Comparison of ENCODE assay signal across 21 cellular contexts in the genomic region with DNA sequence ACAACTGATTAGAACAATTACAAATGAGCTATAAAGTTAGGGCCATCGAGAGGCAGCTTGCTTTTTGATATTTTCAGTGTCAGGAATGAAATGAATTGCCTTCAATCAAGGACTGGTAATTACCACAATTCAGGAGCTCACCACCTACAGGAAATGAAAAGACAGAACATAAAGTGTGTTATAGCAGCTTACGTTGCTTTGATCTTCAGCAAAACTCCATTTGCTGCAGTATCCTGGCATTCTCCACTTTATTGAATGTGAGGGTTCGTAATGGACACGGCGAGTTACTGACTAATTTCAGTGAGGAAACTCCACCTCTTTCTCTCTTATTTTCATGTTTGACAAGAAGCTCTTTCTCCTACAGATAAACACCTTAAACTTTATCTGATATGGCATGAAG.
DNase-seq lines count a peak whose midpoint lies in the region; ATAC-seq, FAIRE-seq and TF ChIP-seq lines count a peak whose summit lies in the region.
"Had no signal": no experiment of that assay in that cellular context is flagged by ENCODE, and none has a peak within 500 bp of the region (broad histone marks: within the 10 kb centered on the region; RNA-seq: fewer than 3 reads in every experiment).

No MANE protein-coding gene starts in this region.

- intact Hi-C loops in activated CD4-positive, alpha-beta T cell treated with anti-CD3 and anti-CD28 coated beads for 36 hours (cut with DNase I, micrococcal nuclease), result no loop called here
- intact Hi-C loops in activated CD4-positive, alpha-beta memory T cell treated with anti-CD3 and anti-CD28 coated beads for 36 hours (cut with micrococcal nuclease), result no loop called here

- no peaks in the 10 kb centered on the region for H3K36me3 ChIP-seq in HEK293 (ENCODE audit: control insufficient read depth in 2 of 2, insufficient read depth in 1 of 2, low read length in 2 of 2)
- H3K36me3 ChIP-seq: neutrophil, right atrium auricular region, vagina had no signal

- H3K4me3 ChIP-seq in HEK293 (ENCODE audit: low read depth, low read length), result no peak overlapping the region
- H3K4me3 ChIP-seq: right atrium auricular region had no signal

- no peak for TF ChIP-seq CTCF in HEK293 (tag by site-specific recombination; IDR thresholded peaks at IDR 0.05)
- no peak for TF ChIP-seq CTCF in mesothelial cell of epicardium (IDR thresholded peaks at IDR 0.05; ENCODE audit: unreplicated experiment)

- H3K36me3 Mint-ChIP-seq in activated CD4-positive, alpha-beta T cell treated with anti-CD3 and anti-CD28 coated beads for 36 hours (ENCODE audit: low read depth), result no peaks in the 10 kb centered on the region
- H3K36me3 Mint-ChIP-seq in T-helper 2 cell treated with Interferon-gamma antibody and Interleukin-4, amounts not matched to agents 5 μg/mL and 100 μg/mL, for 36 hours (ENCODE audit: low read depth), result no peaks in the 10 kb centered on the region
- peaks cover 3% of the 10 kb centered on the region for H3K36me3 Mint-ChIP-seq in mesothelial cell of epicardium
- no peaks in the 10 kb centered on the region for H3K36me3 Mint-ChIP-seq in activated CD4-positive, alpha-beta memory T cell treated with anti-CD3 and anti-CD28 coated beads for 36 hours
- H3K36me3 Mint-ChIP-seq: CD8-positive, alpha-beta memory T cell had no signal

- peak; percentile 33 for ATAC-seq in activated CD4-positive, alpha-beta T cell treated with anti-CD3 and anti-CD28 coated beads for 36 hours
- ATAC-seq: HepG2, left cardiac atrium had no signal

- peak overlapping the region; percentile 19 for H3K27ac Mint-ChIP-seq in activated CD4-positive, alpha-beta T cell treated with anti-CD3 and anti-CD28 coated beads for 36 hours
- no peak overlapping the region for H3K27ac Mint-ChIP-seq in T-helper 2 cell treated with Interferon-gamma antibody and Interleukin-4, amounts not matched to agents 5 μg/mL and 100 μg/mL, for 36 hours
- H3K27ac Mint-ChIP-seq in mesothelial cell of epicardium, result peak overlapping the region; percentile 11
- H3K27ac Mint-ChIP-seq in activated CD4-positive, alpha-beta memory T cell treated with anti-CD3 and anti-CD28 coated beads for 36 hours, result no peak overlapping the region
- H3K27ac Mint-ChIP-seq: activated T-helper 1 cell treated with anti-CD3 and anti-CD28 coated beads, Interleukin-12 subunit alpha, Interleukin-12 subunit beta, Interleukin-2, Interleukin-4 antibody, amounts not matched to agents 30 ng/mL and 10 ng/mL and 1 ng/mL, durations not matched to agents 14 hours and 24 hours and 36 hours; CD8-positive, alpha-beta memory T cell had no signal

- POLR2A ChIA-PET in activated CD4-positive, alpha-beta T cell treated with anti-CD3 and anti-CD28 coated beads for 36 hours (lab: Charles Lee), result no interaction called here
- POLR2A ChIA-PET in HEK293 (lab: Yijun Ruan, JAX), result no interaction called here
- POLR2A ChIA-PET in activated CD4-positive, alpha-beta memory T cell treated with anti-CD3 and anti-CD28 coated beads for 36 hours (lab: Charles Lee), result no interaction called here

- no peak for FAIRE-seq in urothelium cell line (lab: Jason Lieb, UNC)
- FAIRE-seq: HepG2 had no signal

- DNase-seq in activated CD4-positive, alpha-beta T cell treated with anti-CD3 and anti-CD28 coated beads for 36 hours, result no peak
- DNase-seq in activated CD4-positive, alpha-beta T cell treated with anti-CD3 and anti-CD28 coated beads for 48 hours, result no peak
- no peak for DNase-seq in T-helper 2 cell treated with Interferon-gamma antibody and Interleukin-4, amounts not matched to agents 5 μg/mL and 100 μg/mL, for 36 hours (ENCODE audit: low spot score)
- no peak for DNase-seq in mesothelial cell of epicardium (ENCODE audit: low spot score in 2 of 2, unreplicated experiment in 2 of 2)
- no peak for DNase-seq in stimulated activated CD4-positive, alpha-beta T cell treated with anti-CD3 and anti-CD28 coated beads, Interleukin-4, amount 100 ng/mL, for 1 hour
- no peak for DNase-seq in activated CD4-positive, alpha-beta memory T cell treated with anti-CD3 and anti-CD28 coated beads for 36 hours
- DNase-seq in urothelium cell line (ENCODE audit: low spot score), result no peak
- DNase-seq: activated CD4-positive, alpha-beta T cell treated with anti-CD3 and anti-CD28 coated beads, Interleukin-2, amount 50 U/mL, for 48 hours; anterior cingulate cortex; cerebellar nuclear complex; DMS79 treated with DMSO at 0.1 percent for 48 hours; left cardiac atrium; NCI-H2029; NCI-H510A had no signal

- no peak overlapping the region for H3K27ac ChIP-seq in HEK293 (ENCODE audit: extremely low read depth, low read depth, low read length)
- H3K27ac ChIP-seq: neutrophil, right atrium auricular region, vagina had no signal

- CTCF ChIA-PET in activated CD4-positive, alpha-beta T cell treated with anti-CD3 and anti-CD28 coated beads for 36 hours (lab: Charles Lee), result interaction anchor here (0.6 to 1.5 kb wide), 4 partner anchors 10 to 243 kb away, joined by 3 to 9 read pairs (median 4); no protein-coding TSS in a partner anchor
- CTCF ChIA-PET in HEK293 (lab: Yijun Ruan, JAX), result no interaction called here
- CTCF ChIA-PET in activated CD4-positive, alpha-beta memory T cell treated with anti-CD3 and anti-CD28 coated beads for 36 hours (lab: Charles Lee), result interaction anchor here (1.1 kb wide), 1 partner anchor 74 kb away, joined by 3 read pairs; no protein-coding TSS in a partner anchor

- H3K9me3 ChIP-seq in HEK293 (ENCODE audit: control insufficient read depth, insufficient read depth, low read depth, low read length), result no peaks in the 10 kb centered on the region
- H3K9me3 ChIP-seq: neutrophil, right atrium auricular region, vagina had no signal

- H3K4me3 Mint-ChIP-seq in activated CD4-positive, alpha-beta T cell treated with anti-CD3 and anti-CD28 coated beads for 36 hours, result no peak overlapping the region
- H3K4me3 Mint-ChIP-seq in T-helper 2 cell treated with Interferon-gamma antibody and Interleukin-4, amounts not matched to agents 5 μg/mL and 100 μg/mL, for 36 hours, result peak overlapping the region; percentile 11
- peak overlapping the region; percentile 8 for H3K4me3 Mint-ChIP-seq in mesothelial cell of epicardium
- H3K4me3 Mint-ChIP-seq in activated CD4-positive, alpha-beta memory T cell treated with anti-CD3 and anti-CD28 coated beads for 36 hours, result no peak overlapping the region
- H3K4me3 Mint-ChIP-seq: activated T-helper 1 cell treated with anti-CD3 and anti-CD28 coated beads, Interleukin-12 subunit alpha, Interleukin-12 subunit beta, Interleukin-2, Interleukin-4 antibody, amounts not matched to agents 30 ng/mL and 10 ng/mL and 1 ng/mL, durations not matched to agents 14 hours and 24 hours and 36 hours; CD8-positive, alpha-beta memory T cell had no signal

- peaks cover 4% of the 10 kb centered on the region; the same call in 1 of the 2 replicates for H3K4me1 ChIP-seq in HEK293 (ENCODE audit: control insufficient read depth, insufficient read depth, low read length)
- H3K4me1 ChIP-seq: right atrium auricular region, vagina had no signal

- no peaks in the 10 kb centered on the region for H3K9me3 Mint-ChIP-seq in activated CD4-positive, alpha-beta T cell treated with anti-CD3 and anti-CD28 coated beads for 36 hours (ENCODE audit: low read depth)
- no peaks in the 10 kb centered on the region for H3K9me3 Mint-ChIP-seq in T-helper 2 cell treated with Interferon-gamma antibody and Interleukin-4, amounts not matched to agents 5 μg/mL and 100 μg/mL, for 36 hours
- H3K9me3 Mint-ChIP-seq in mesothelial cell of epicardium, result peaks cover 6% of the 10 kb centered on the region
- H3K9me3 Mint-ChIP-seq in activated CD4-positive, alpha-beta memory T cell treated with anti-CD3 and anti-CD28 coated beads for 36 hours, result peaks cover 4% of the 10 kb centered on the region
- H3K9me3 Mint-ChIP-seq: activated T-helper 1 cell treated with anti-CD3 and anti-CD28 coated beads, Interleukin-12 subunit alpha, Interleukin-12 subunit beta, Interleukin-2, Interleukin-4 antibody, amounts not matched to agents 30 ng/mL and 10 ng/mL and 1 ng/mL, durations not matched to agents 14 hours and 24 hours and 36 hours had no signal

- H3K27me3 Mint-ChIP-seq in activated CD4-positive, alpha-beta T cell treated with anti-CD3 and anti-CD28 coated beads for 36 hours, result no peaks in the 10 kb centered on the region
- H3K27me3 Mint-ChIP-seq in T-helper 2 cell treated with Interferon-gamma antibody and Interleukin-4, amounts not matched to agents 5 μg/mL and 100 μg/mL, for 36 hours (ENCODE audit: low read depth), result no peaks in the 10 kb centered on the region
- no peaks in the 10 kb centered on the region for H3K27me3 Mint-ChIP-seq in mesothelial cell of epicardium (ENCODE audit: low read depth)
- H3K27me3 Mint-ChIP-seq in activated CD4-positive, alpha-beta memory T cell treated with anti-CD3 and anti-CD28 coated beads for 36 hours, result no peaks in the 10 kb centered on the region
- H3K27me3 Mint-ChIP-seq: CD8-positive, alpha-beta memory T cell had no signal

- H3K4me1 Mint-ChIP-seq in activated CD4-positive, alpha-beta T cell treated with anti-CD3 and anti-CD28 coated beads for 36 hours, result peaks cover 9% of the 10 kb centered on the region
- peaks cover 6% of the 10 kb centered on the region for H3K4me1 Mint-ChIP-seq in T-helper 2 cell treated with Interferon-gamma antibody and Interleukin-4, amounts not matched to agents 5 μg/mL and 100 μg/mL, for 36 hours (ENCODE audit: low read depth)
- H3K4me1 Mint-ChIP-seq in mesothelial cell of epicardium, result peaks cover 17% of the 10 kb centered on the region
- peaks cover 8% of the 10 kb centered on the region for H3K4me1 Mint-ChIP-seq in activated CD4-positive, alpha-beta memory T cell treated with anti-CD3 and anti-CD28 coated beads for 36 hours (ENCODE audit: low read depth)
- H3K4me1 Mint-ChIP-seq: CD8-positive, alpha-beta memory T cell had no signal

TF ChIP-seq in HEK293, 187 proteins besides CTCF, POLR2A, EP300 and RAD21:
- TF ChIP-seq TCF7L2 (IDR thresholded peaks at IDR 0.05; ENCODE audit: borderline replicate concordance, low read depth, low read length) (peak; percentile 49; the same call in 1 of the 2 replicates), ZXDB (tag by site-specific recombination; IDR thresholded peaks at IDR 0.05) (no peak)
TF ChIP-seq in HEK293: peak in this region for 1.

Comparison
In these comparisons a context has a peak if more than half of its experiments do, and no peak if none do; other contexts are left out.
1. H3K27ac Mint-ChIP-seq: peak in activated CD4-positive, alpha-beta T cell treated with anti-CD3 and anti-CD28 coated beads for 36 hours (single experiment) and mesothelial cell of epicardium (single experiment); none in T-helper 2 cell treated with Interferon-gamma antibody and Interleukin-4, amounts not matched to agents 5 μg/mL and 100 μg/mL, for 36 hours (single experiment) and activated CD4-positive, alpha-beta memory T cell treated with anti-CD3 and anti-CD28 coated beads for 36 hours (single experiment).
2. H3K4me3 Mint-ChIP-seq: peak in T-helper 2 cell treated with Interferon-gamma antibody and Interleukin-4, amounts not matched to agents 5 μg/mL and 100 μg/mL, for 36 hours (single experiment) and mesothelial cell of epicardium (single experiment); none in activated CD4-positive, alpha-beta T cell treated with anti-CD3 and anti-CD28 coated beads for 36 hours (single experiment) and activated CD4-positive, alpha-beta memory T cell treated with anti-CD3 and anti-CD28 coated beads for 36 hours (single experiment).